29 cellular contexts compared by ENCODE assay signal in genomic region chr3:54960736-54961135, GRCh38. TPM values are rescaled to one million over a fixed set of nuclear protein-coding genes. Genes with fewer than 3 reads are reported as not detected.
"Had no signal": no experiment of that assay in that cellular context is flagged by ENCODE, and none has a peak within 500 bp of the region (broad histone marks: within the 10 kb centered on the region; RNA-seq: fewer than 3 reads in every experiment).

No MANE protein-coding gene starts in this region.

- H3K9me3 ChIP-seq: gastroesophageal sphincter, heart right ventricle, lower lobe of right lung, sigmoid colon, thoracic aorta, upper lobe of left lung had no signal

- H3K4me3 ChIP-seq: gastroesophageal sphincter, heart right ventricle, lower lobe of right lung, sigmoid colon, thoracic aorta, upper lobe of left lung had no signal

- H3K36me3 ChIP-seq: gastroesophageal sphincter, heart right ventricle, lower lobe of right lung, sigmoid colon, thoracic aorta, upper lobe of left lung had no signal

- DNase-seq: activated B cell treated with CpG ODN at 0.5 μM for 24 hours; activated CD4-positive, alpha-beta T cell treated with anti-CD3 and anti-CD28 coated beads for 4 hours; activated CD4-positive, alpha-beta T cell treated with anti-CD3 and anti-CD28 coated beads, Interleukin-2, amount 50 U/mL, for 48 hours; activated effector memory CD4-positive, alpha-beta T cell treated with Interleukin-2 at 50 U/mL for 16 hours; activated naive CD4-positive, alpha-beta T cell treated with anti-CD3 and anti-CD28 coated beads, Interleukin-2, amount 10 ng/mL, durations not matched to agents 7 days and 5 days; activated T-cell treated with anti-CD3 and anti-CD28 coated beads, Interleukin-2, amount 50 U/mL, for 72 hours; amygdala; central memory CD4-positive, alpha-beta T cell; effector memory CD4-positive, alpha-beta T cell; heart right ventricle; lower lobe of right lung; naive thymus-derived CD8-positive, alpha-beta T cell; retina; sigmoid colon; stimulated activated CD4-positive, alpha-beta T cell treated with anti-CD3 and anti-CD28 coated beads, Interleukin-2, amount 100 ng/mL, for 48 hours; stimulated activated CD8-positive, alpha-beta memory T cell treated with anti-CD3 and anti-CD28 coated beads, Interleukin-4, amount 100 ng/mL, for 48 hours; stimulated activated naive B cell treated with anti-CD40 and anti-IgM and Interleukin-4, amounts not matched to agents 10 μg/mL and 1 μg/mL and 100 μg/mL, for 72 hours; SW 1271; T-helper 17 cell; upper lobe of left lung had no signal

- H3K4me1 ChIP-seq: gastroesophageal sphincter, lower lobe of right lung, sigmoid colon, upper lobe of left lung had no signal

- H3K27ac ChIP-seq: gastroesophageal sphincter, heart right ventricle, lower lobe of right lung, sigmoid colon, thoracic aorta, upper lobe of left lung had no signal

- H3K27me3 ChIP-seq: gastroesophageal sphincter, heart right ventricle, sigmoid colon, upper lobe of left lung had no signal

RNA-seq across cellular contexts. Expression of gene LRTM1, which starts 32.9 kb away (rescaled TPM):
- total RNA-seq: activated B cell treated with CpG ODN at 0.5 μM for 24 hours; activated T-cell treated with anti-CD3 and anti-CD28 coated beads, Interleukin-2, amount 50 U/mL, for 72 hours; dermis microvascular lymphatic vessel endothelial cell; endothelial cell of umbilical vein; esophagus mucosa; gastroesophageal sphincter; heart right ventricle; left lobe of liver; lower lobe of right lung; naive thymus-derived CD8-positive, alpha-beta T cell; osteocyte; progenitor cell of endocrine pancreas; sigmoid colon; T-helper 17 cell; thoracic aorta; upper lobe of left lung had no signal
- polyA plus RNA-seq: endothelial cell of umbilical vein; heart right ventricle; keratinocyte; naive thymus-derived CD8-positive, alpha-beta T cell; sigmoid colon had no signal
